Comparison of ENCODE assay signal across 21 cellular contexts in the genomic region with DNA sequence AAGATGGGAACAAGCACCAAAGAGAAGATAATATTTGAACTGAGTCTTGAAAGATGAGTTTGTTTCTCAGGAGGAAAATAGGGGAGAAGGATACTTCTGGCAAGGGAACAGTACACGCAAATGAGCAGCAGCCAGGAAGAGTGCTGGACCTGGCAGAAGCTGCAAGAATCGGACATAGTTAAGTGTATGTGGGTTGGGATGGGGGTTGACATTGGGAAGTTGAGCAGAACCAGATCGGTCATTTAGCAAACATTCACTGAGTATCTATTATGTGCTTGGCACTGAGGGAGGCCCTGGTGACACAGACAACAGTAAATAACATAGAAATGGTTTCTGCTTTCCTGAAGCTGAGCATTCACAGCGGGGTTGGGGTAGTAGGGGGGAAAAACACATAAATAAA.
DNase-seq lines count a peak whose midpoint lies in the region; ATAC-seq and TF ChIP-seq lines count a peak whose summit lies in the region.
"Had no signal": no experiment of that assay in that cellular context is flagged by ENCODE, and none has a peak within 500 bp of the region (broad histone marks: within the 10 kb centered on the region; RNA-seq: fewer than 3 reads in every experiment).

No MANE protein-coding gene starts in this region.

- peaks cover 9% of the 10 kb centered on the region for H3F3A ChIP-seq in SK-N-SH (replicated peaks; ENCODE audit: insufficient read depth)
- peaks cover 10% of the 10 kb centered on the region for H3F3A ChIP-seq in PC-3 (ENCODE audit: low read length, unreplicated experiment)

- 68% methylated on average over 4 of the region's 4 CpGs for WGBS in SK-N-SH (ENCODE audit: low lambda C conversion rate)

- BruUV-seq in PC-3 (replicated peaks; lab: Mats Ljungman, UMichigan) = no TSS peak

- H4K20me1 ChIP-seq in SK-N-SH (ENCODE audit: insufficient read depth) (no peaks in the 10 kb centered on the region), PC-3 (ENCODE audit: low read length) (no peaks in the 10 kb centered on the region)
- H4K20me1 ChIP-seq: BLaER1 had no signal

- no peak overlapping the region for H3K4me3 ChIP-seq in SK-N-SH (ENCODE audit: low read depth in 2 of 2, low read length in 1 of 2)
- no peak overlapping the region for H3K4me3 ChIP-seq in PC-3 (ENCODE audit: low read length)
- no peak overlapping the region for H3K4me3 ChIP-seq in uterus
- H3K4me3 ChIP-seq: BLaER1 had no signal

- H3K79me2 ChIP-seq in SK-N-SH (ENCODE audit: insufficient read depth) = no peaks in the 10 kb centered on the region
- no peaks in the 10 kb centered on the region for H3K79me2 ChIP-seq in PC-3 (ENCODE audit: low read length)

- TF ChIP-seq CTCF in SK-N-SH (IDR thresholded peaks at IDR 0.05) = no peak
- no peak for TF ChIP-seq CTCF in PC-3 (conservative IDR thresholded peaks at IDR 0.05; ENCODE audit: low read depth, low read length)
- no peak for TF ChIP-seq CTCF in uterus (IDR thresholded peaks at IDR 0.05)

- H3K27ac ChIP-seq in SK-N-SH (ENCODE audit: low read depth in 2 of 2, low read length in 1 of 2) (peak overlapping the region in 1 of 2 experiments; percentile 100; a peak in 2 of 4 replicates), PC-3 (ENCODE audit: low read length) (no peak overlapping the region), uterus (peak overlapping the region in 1 of 2 donors; percentile 35)
- H3K27ac ChIP-seq: BLaER1 had no signal

- H3K9ac ChIP-seq in SK-N-SH = no peak overlapping the region
- no peak overlapping the region for H3K9ac ChIP-seq in PC-3 (ENCODE audit: low read length)
- H3K9ac ChIP-seq: BLaER1 had no signal

- peak; percentile 28 for DNase-seq in NCI-H2029 (lab: John Stamatoyannopoulos, UW)
- no peak for DNase-seq in NCI-H2029 treated with DMSO at 0.1 percent for 48 hours (lab: John Stamatoyannopoulos, UW)
- DNase-seq in SK-N-SH = no peak
- peak; percentile 16 for DNase-seq in PC-3
- peak; percentile 73 to 83 for DNase-seq in uterus
- DNase-seq in DMS153 treated with DMSO at 0.1 percent for 48 hours (lab: John Stamatoyannopoulos, UW; ENCODE audit: unreplicated experiment) = no peak
- no peak for DNase-seq in NCI-H1417 (lab: John Stamatoyannopoulos, UW)
- DNase-seq: 8988T; ACHN; BE2C; C1 segment of cervical spinal cord; CD4-positive, alpha-beta memory T cell; CD4-positive, CD25-positive, alpha-beta regulatory T cell; CD8-positive, alpha-beta memory T cell; COR-L47; DMS 273 treated with DMSO at 0.1 percent for 48 hours; DMS153; DMS79 treated with DMSO at 0.1 percent for 48 hours; GF-D8 had no signal

- H3K4me2 ChIP-seq in SK-N-SH = no peak overlapping the region
- H3K4me2 ChIP-seq in PC-3 (ENCODE audit: low read length) = peak overlapping the region; percentile 13; the same call in 1 of the 2 replicates
- H3K4me2 ChIP-seq: BLaER1 had no signal

- CTCF ChIA-PET in SK-N-SH (lab: Yijun Ruan, JAX) = interaction anchor here (0.7 to 1.5 kb wide), 9 partner anchors 14 to 1005 kb away, joined by 3 to 6 read pairs (median 3); no protein-coding TSS in a partner anchor
- CTCF ChIA-PET in PC-3 (lab: Charles Lee) = no interaction called here

- ATAC-seq in SK-N-SH treated with all-trans-retinoic acid at 6 μM for 48 hours (peak; percentile 23), PC-3 (no peak)

- TF ChIP-seq EP300 in SK-N-SH (IDR thresholded peaks at IDR 0.05; ENCODE audit: borderline replicate concordance in 1 of 2, low read depth in 1 of 2, low read length in 1 of 2) = no peak

- intact Hi-C loops in PC-3 (cut with micrococcal nuclease) (no loop called here), uterus (cut with DNase I; ENCODE audit: low total_unique reads) (no loop called here)

- no peak for TF ChIP-seq POLR2A in uterus (IDR thresholded peaks at IDR 0.05)

- no peaks in the 10 kb centered on the region for H3K9me3 ChIP-seq in SK-N-SH
- no peaks in the 10 kb centered on the region for H3K9me3 ChIP-seq in PC-3 (ENCODE audit: low read length)
- no peaks in the 10 kb centered on the region for H3K9me3 ChIP-seq in uterus
- H3K9me3 ChIP-seq: BE2C, BLaER1 had no signal

- H3K27me3 ChIP-seq in SK-N-SH (ENCODE audit: insufficient read depth) (no peaks in the 10 kb centered on the region), PC-3 (ENCODE audit: low read length) (no peaks in the 10 kb centered on the region), uterus (no peaks in the 10 kb centered on the region)
- H3K27me3 ChIP-seq: BE2C, BLaER1 had no signal

- no peak for TF ChIP-seq RAD21 in SK-N-SH (IDR thresholded peaks at IDR 0.05; ENCODE audit: low read length)

- H3K36me3 ChIP-seq in SK-N-SH (replicated peaks in 1 of 2; ENCODE audit: control insufficient read depth in 1 of 2, insufficient read depth in 2 of 2, low read length in 1 of 2) = no peaks in the 10 kb centered on the region
- H3K36me3 ChIP-seq in PC-3 (ENCODE audit: low read depth, low read length) = no peaks in the 10 kb centered on the region
- no peaks in the 10 kb centered on the region for H3K36me3 ChIP-seq in uterus
- H3K36me3 ChIP-seq: BE2C, BLaER1 had no signal

- POLR2A ChIA-PET in SK-N-SH (lab: Yijun Ruan, JAX) (no interaction called here), PC-3 (lab: Charles Lee; ENCODE audit: unreplicated experiment) (no interaction called here)

- H3K9me2 ChIP-seq in SK-N-SH = no peaks in the 10 kb centered on the region
- no peaks in the 10 kb centered on the region for H3K9me2 ChIP-seq in PC-3 (replicated peaks; ENCODE audit: low read length)

- H2AFZ ChIP-seq in SK-N-SH (ENCODE audit: low read depth) = no peak overlapping the region
- H2AFZ ChIP-seq in PC-3 (ENCODE audit: low read length) = 0 out of 2 replicates have a peak overlapping the region, but pooled peaks have one; percentile 25

- H3K4me1 ChIP-seq in SK-N-SH (ENCODE audit: control insufficient read depth in 1 of 2, insufficient read depth in 2 of 2, low read depth in 1 of 2, low read length in 1 of 2) (peaks cover 0 to 53% of the 10 kb centered on the region in 2 experiments; a peak in 2 of 4 replicates), PC-3 (ENCODE audit: insufficient read depth, low read length) (peaks cover 39% of the 10 kb centered on the region), uterus (peaks cover 4 to 5% of the 10 kb centered on the region in 2 donors)

TF ChIP-seq in SK-N-SH treated with all-trans-retinoic acid at 6 μM for 48 hours, 23 proteins besides CTCF, POLR2A, EP300 and RAD21:
- no peak for TF ChIP-seq ARNTL (CRISPR knock-in tag; IDR thresholded peaks at IDR 0.05; ENCODE audit: borderline replicate concordance, low read depth)
- TF ChIP-seq ISL1 (CRISPR knock-in tag; IDR thresholded peaks at IDR 0.05) = no peak
- TF ChIP-seq TOX (CRISPR knock-in tag; IDR thresholded peaks at IDR 0.05; ENCODE audit: borderline replicate concordance) = 0 out of 2 replicates have a peak, but pooled peaks have one; percentile 13
- no peak for TF ChIP-seq ZFP3 (CRISPR knock-in tag; IDR thresholded peaks at IDR 0.05)
- TF ChIP-seq, protein P1, sequence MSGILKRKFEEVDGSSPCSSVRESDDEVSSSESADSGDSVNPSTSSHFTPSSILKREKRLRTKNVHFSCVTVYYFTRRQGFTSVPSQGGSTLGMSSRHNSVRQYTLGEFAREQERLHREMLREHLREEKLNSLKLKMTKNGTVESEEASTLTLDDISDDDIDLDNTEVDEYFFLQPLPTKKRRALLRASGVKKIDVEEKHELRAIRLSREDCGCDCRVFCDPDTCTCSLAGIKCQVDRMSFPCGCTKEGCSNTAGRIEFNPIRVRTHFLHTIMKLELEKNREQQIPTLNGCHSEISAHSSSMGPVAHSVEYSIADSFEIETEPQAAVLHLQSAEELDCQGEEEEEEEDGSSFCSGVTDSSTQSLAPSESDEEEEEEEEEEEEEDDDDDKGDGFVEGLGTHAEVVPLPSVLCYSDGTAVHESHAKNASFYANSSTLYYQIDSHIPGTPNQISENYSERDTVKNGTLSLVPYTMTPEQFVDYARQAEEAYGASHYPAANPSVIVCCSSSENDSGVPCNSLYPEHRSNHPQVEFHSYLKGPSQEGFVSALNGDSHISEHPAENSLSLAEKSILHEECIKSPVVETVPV (CRISPR knock-in tag; IDR thresholded peaks at IDR 0.05) = no peak
- TF ChIP-seq ZNF8 (CRISPR knock-in tag; IDR thresholded peaks at IDR 0.05) = no peak
TF ChIP-seq in SK-N-SH treated with all-trans-retinoic acid at 6 μM for 48 hours: peak in this region for 1.

TF ChIP-seq in SK-N-SH, 30 proteins besides CTCF, POLR2A, EP300 and RAD21:
- no peak for TF ChIP-seq RCOR1 (IDR thresholded peaks at IDR 0.05; ENCODE audit: low read length)
- TF ChIP-seq TCF12 (IDR thresholded peaks at IDR 0.05) = no peak
- TF ChIP-seq YY1 (IDR thresholded peaks at IDR 0.05; ENCODE audit: low read depth) = no peak
- TF ChIP-seq GATA2 (CRISPR knock-in tag; IDR thresholded peaks at IDR 0.05) = no peak
- TF ChIP-seq CHD2 (IDR thresholded peaks at IDR 0.05; ENCODE audit: low read length, partially characterized antibody) = no peak
- no peak for TF ChIP-seq MEF2A (IDR thresholded peaks at IDR 0.05; ENCODE audit: borderline replicate concordance, low read depth)
- TF ChIP-seq, protein P2, sequence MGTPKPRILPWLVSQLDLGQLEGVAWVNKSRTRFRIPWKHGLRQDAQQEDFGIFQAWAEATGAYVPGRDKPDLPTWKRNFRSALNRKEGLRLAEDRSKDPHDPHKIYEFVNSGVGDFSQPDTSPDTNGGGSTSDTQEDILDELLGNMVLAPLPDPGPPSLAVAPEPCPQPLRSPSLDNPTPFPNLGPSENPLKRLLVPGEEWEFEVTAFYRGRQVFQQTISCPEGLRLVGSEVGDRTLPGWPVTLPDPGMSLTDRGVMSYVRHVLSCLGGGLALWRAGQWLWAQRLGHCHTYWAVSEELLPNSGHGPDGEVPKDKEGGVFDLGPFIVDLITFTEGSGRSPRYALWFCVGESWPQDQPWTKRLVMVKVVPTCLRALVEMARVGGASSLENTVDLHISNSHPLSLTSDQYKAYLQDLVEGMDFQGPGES (IDR thresholded peaks at IDR 0.05; ENCODE audit: low read depth, low read length) = no peak
- no peak for TF ChIP-seq FOXM1 (IDR thresholded peaks at IDR 0.05; ENCODE audit: low read depth)

Comparison
In these comparisons a context has a peak if more than half of its experiments do, and no peak if none do; other contexts are left out.
1. DNase-seq: peak in NCI-H2029 (single experiment), PC-3 (single experiment) and uterus (2 of 2); none in NCI-H2029 treated with DMSO at 0.1 percent for 48 hours (single experiment), SK-N-SH (single experiment), DMS153 treated with DMSO at 0.1 percent for 48 hours (single experiment) and NCI-H1417 (0 of 3).